Comparison of ENCODE assay signal across 27 cellular contexts in genomic region chr10:29403208-29403607, GRCh38.
"Had no signal": no experiment of that assay in that cellular context is flagged by ENCODE, and none has a peak within 500 bp of the region (broad histone marks: within the 10 kb centered on the region; RNA-seq: fewer than 3 reads in every experiment).

No MANE protein-coding gene starts in this region.

- H3K4me3 ChIP-seq: stomach, suprapubic skin, testis, thoracic aorta, thyroid gland, tibial artery, tibial nerve, transverse colon, upper lobe of left lung, upper lobe of right lung, uterus, vagina had no signal

- H3K27ac ChIP-seq: stomach, suprapubic skin, testis, thoracic aorta, thyroid gland, tibial artery, tibial nerve, transverse colon, upper lobe of left lung, upper lobe of right lung, uterus, vagina had no signal

- H3K9me3 ChIP-seq: stomach, suprapubic skin, testis, thyroid gland, transverse colon, upper lobe of left lung, uterus, vagina had no signal

- H3K4me1 ChIP-seq: stomach, suprapubic skin, testis, thyroid gland, tibial artery, transverse colon, upper lobe of left lung, upper lobe of right lung, uterus, vagina had no signal

- FAIRE-seq: urothelium cell line had no signal

- DNase-seq: stimulated activated CD4-positive, alpha-beta T cell treated with anti-CD3 and anti-CD28 coated beads, Interleukin-2, amount 100 ng/mL, for 48 hours; stimulated activated CD4-positive, alpha-beta T cell treated with anti-CD3 and anti-CD28 coated beads, Interleukin-4, amount 100 ng/mL, for 1 hour; stimulated activated CD4-positive, alpha-beta T cell treated with anti-CD3 and anti-CD28 coated beads, Interleukin-4, amount 100 ng/mL, for 24 hours; stimulated activated CD4-positive, alpha-beta T cell treated with anti-CD3 and anti-CD28 coated beads, Interleukin-4, amount 100 ng/mL, for 4 hours; stimulated activated CD8-positive, alpha-beta memory T cell treated with anti-CD3 and anti-CD28 coated beads, Interleukin-4, amount 100 ng/mL, for 48 hours; stimulated activated naive B cell treated with anti-CD40 and anti-IgM and Interleukin-4, amounts not matched to agents 10 μg/mL and 1 μg/mL and 100 μg/mL, for 72 hours; stimulated activated naive CD4-positive, alpha-beta T cell; stimulated activated naive CD4-positive, alpha-beta T cell treated with Interleukin-2 at 50 U/mL for 16 hours; stimulated activated naive CD8-positive, alpha-beta T cell treated with anti-CD3 and anti-CD28 coated beads, Interleukin-15, amount 100 ng/mL, for 72 hours; stimulated activated naive CD8-positive, alpha-beta T cell treated with anti-CD3 and anti-CD28 coated beads, Interleukin-15, Interleukin-2, amounts not matched to agents 100 U/mL and 50 U/mL, for 24 hours; stomach; substantia nigra; testis; thyroid gland; tibial artery; transverse colon; trophoblast cell; upper lobe of left lung; upper lobe of right lung; uterus had no signal

- ATAC-seq: stimulated activated effector memory CD8-positive, alpha-beta T cell treated with anti-CD3 and anti-CD28 coated beads, Interleukin-12 subunit alpha, Interleukin-12 subunit beta, amount 100 ng/mL, for 72 hours; stimulated activated memory B cell treated with anti-CD40 and anti-IgM and Interleukin-4, amounts not matched to agents 10 μg/mL and 1 μg/mL and 100 μg/mL, for 72 hours; stimulated activated naive B cell treated with anti-CD40 and anti-IgM and Interleukin-4, amounts not matched to agents 10 μg/mL and 1 μg/mL and 100 μg/mL, for 72 hours; stimulated activated naive CD8-positive, alpha-beta T cell treated with anti-CD3 and anti-CD28 coated beads, Interleukin-15, amount 100 ng/mL, for 72 hours; stimulated activated naive CD8-positive, alpha-beta T cell treated with anti-CD3 and anti-CD28 coated beads, Interleukin-15, Interleukin-2, amounts not matched to agents 100 U/mL and 50 U/mL, for 24 hours; upper lobe of right lung had no signal

- H3K27me3 ChIP-seq: stomach, suprapubic skin, testis, thyroid gland, tibial artery, tibial nerve, transverse colon, upper lobe of left lung, upper lobe of right lung, uterus, vagina had no signal

- H3K36me3 ChIP-seq: stomach, suprapubic skin, thoracic aorta, thyroid gland, tibial artery, tibial nerve, transverse colon, upper lobe of left lung, upper lobe of right lung, uterus, vagina had no signal
